ENCODE assay signal across 31 cellular contexts in genomic region chr19:3590991-3591659, GRCh38.
"Had no signal": no experiment of that assay in that cellular context is flagged by ENCODE, and none has a peak within 500 bp of the region (broad histone marks: within the 10 kb centered on the region; RNA-seq: fewer than 3 reads in every experiment).

No MANE protein-coding gene starts in this region.

- H3K36me3 ChIP-seq: esophagus squamous epithelium had no signal

- DNase-seq: activated CD4-positive, alpha-beta memory T cell treated with anti-CD3 and anti-CD28 coated beads, Interleukin-2, amount 10 ng/mL, durations not matched to agents 7 days and 5 days; activated CD4-positive, alpha-beta T cell treated with anti-CD3 and anti-CD28 coated beads for 36 hours; activated CD4-positive, alpha-beta T cell treated with anti-CD3 and anti-CD28 coated beads, Interleukin-2, amount 10 ng/mL, durations not matched to agents 7 days and 5 days; activated CD4-positive, alpha-beta T cell treated with anti-CD3 and anti-CD28 coated beads, Interleukin-2, amount 50 U/mL, for 4 hours; activated CD4-positive, CD25-positive, alpha-beta regulatory T cell; activated CD4-positive, CD25-positive, alpha-beta regulatory T cell treated with anti-CD3 and anti-CD28 coated beads, Interleukin-2, amount 50 U/mL, for 72 hours; activated CD8-positive, alpha-beta memory T cell treated with anti-CD3 and anti-CD28 coated beads, Interleukin-2, amount 50 U/mL, for 48 hours; activated effector memory CD4-positive, alpha-beta T cell treated with Interleukin-2 at 50 U/mL for 16 hours; activated gamma-delta T cell treated with Interleukin-2 at 50 U/mL for 16 hours; activated naive CD4-positive, alpha-beta T cell treated with anti-CD3 and anti-CD28 coated beads, Interleukin-2, amount 50 U/mL, for 16 hours; activated naive CD4-positive, alpha-beta T cell treated with Interleukin-2 at 50 U/mL for 16 hours; activated T-cell treated with anti-CD3 and anti-CD28 coated beads for 4 hours; activated T-cell treated with anti-CD3 and anti-CD28 coated beads, Interleukin-2, amount 50 U/mL, for 4 hours; amniotic stem cell; anterior cingulate cortex; body of pancreas; caudate nucleus; cortex of kidney; dermis blood vessel endothelial cell; effector CD4-positive, alpha-beta T cell; effector memory CD8-positive, alpha-beta T cell; esophagus squamous epithelium; foreskin melanocyte; heart right ventricle; T-helper 1 cell; T-helper 17 cell; T1000 had no signal

- H3K4me3 ChIP-seq: body of pancreas, esophagus squamous epithelium, gastroesophageal sphincter, heart right ventricle had no signal

- H3K27ac ChIP-seq: body of pancreas, epithelial cell of prostate, esophagus squamous epithelium, gastroesophageal sphincter had no signal

- H3K9me3 ChIP-seq: body of pancreas, gastroesophageal sphincter, heart right ventricle had no signal

- FAIRE-seq: colon had no signal

- ATAC-seq: activated CD4-positive, alpha-beta T cell treated with anti-CD3 and anti-CD28 coated beads for 36 hours; activated T-cell treated with anti-CD3 and anti-CD28 coated beads, Interleukin-2, amount 50 U/mL, for 4 hours; activated T-helper 17 cell treated with anti-CD3 and anti-CD28 coated beads, Interleukin-2, amount 50 U/mL, for 72 hours; body of pancreas; effector memory CD8-positive, alpha-beta T cell; gastroesophageal sphincter; T-helper 17 cell had no signal
